In genomic region chr4:187711586-187711985, GRCh38 we compare ENCODE assay signal across 23 cellular contexts.
DNase-seq lines count a peak whose midpoint lies in the region; ATAC-seq, FAIRE-seq and TF ChIP-seq lines count a peak whose summit lies in the region.
"Had no signal": no experiment of that assay in that cellular context is flagged by ENCODE, and none has a peak within 500 bp of the region (broad histone marks: within the 10 kb centered on the region; RNA-seq: fewer than 3 reads in every experiment).

No MANE protein-coding gene starts in this region.

- no peak overlapping the region for H3K27ac ChIP-seq in HepG2 (ENCODE audit: extremely low read length, insufficient read depth, low read length)
- no peak overlapping the region for H3K27ac ChIP-seq in right lobe of liver
- H3K27ac ChIP-seq in H9 (ENCODE audit: insufficient read length, low read depth, low read length) = no peak overlapping the region
- H3K27ac ChIP-seq: A549; BLaER1 treated with 17β-estradiol and CSF1 and Interleukin-3, amounts not matched to agents 10 nM and 100 nM had no signal

- no peaks in the 10 kb centered on the region for H3K4me1 Mint-ChIP-seq in H9
- H3K4me1 Mint-ChIP-seq: CD4-positive, alpha-beta memory T cell had no signal

- H3K4me1 ChIP-seq in HepG2 (ENCODE audit: insufficient read depth, low read length) (no peaks in the 10 kb centered on the region), right lobe of liver (no peaks in the 10 kb centered on the region), H9 (ENCODE audit: insufficient read depth, low read length) (no peaks in the 10 kb centered on the region)
- H3K4me1 ChIP-seq: A549, BE2C had no signal

- no peak overlapping the region for H2BK12ac ChIP-seq in H9 (ENCODE audit: insufficient read length, low read depth, low read length)

- H2AFZ ChIP-seq in HepG2 (ENCODE audit: low read length) (no peak overlapping the region), H9 (ENCODE audit: low read length) (no peak overlapping the region)

- H4K5ac ChIP-seq in H9 (ENCODE audit: insufficient read length, low read depth, low read length) = no peak overlapping the region

- H3K9ac ChIP-seq in HepG2 (ENCODE audit: insufficient read depth, low read depth, low read length) (no peak overlapping the region), H9 (ENCODE audit: extremely low read depth, insufficient read length, low read length) (no peak overlapping the region)
- H3K9ac ChIP-seq: BLaER1 treated with 17β-estradiol and CSF1 and Interleukin-3, amounts not matched to agents 10 nM and 100 nM had no signal

- no peak overlapping the region for H4K8ac ChIP-seq in H9 (replicated peaks; ENCODE audit: insufficient read length, low read depth, low read length)

- no peak overlapping the region for H2BK15ac ChIP-seq in H9 (ENCODE audit: low read depth, low read length)

- H3K18ac ChIP-seq in H9 (ENCODE audit: insufficient read length, low read depth, low read length) = no peak overlapping the region

- no peaks in the 10 kb centered on the region for H3K27me3 Mint-ChIP-seq in H9 (ENCODE audit: low read depth)
- H3K27me3 Mint-ChIP-seq: CD4-positive, alpha-beta memory T cell had no signal

- no peaks in the 10 kb centered on the region for H3K79me2 ChIP-seq in HepG2 (ENCODE audit: insufficient read depth, low read length)
- H3K79me2 ChIP-seq in H9 (ENCODE audit: insufficient read depth, low read length) = no peaks in the 10 kb centered on the region

- H3K56ac ChIP-seq in H9 (ENCODE audit: insufficient read length, low read depth, low read length) = no peak overlapping the region

- H3K9me3 ChIP-seq in HepG2 (ENCODE audit: low read length) (peaks cover 11% of the 10 kb centered on the region; the same call in 1 of the 2 replicates), right lobe of liver (peaks cover 0 to 3% (median 0%) of the 10 kb centered on the region in 4 donors), H9 (ENCODE audit: control insufficient read depth, low read depth, low read length) (no peaks in the 10 kb centered on the region)
- H3K9me3 ChIP-seq: BE2C had no signal

- no peak overlapping the region for H3T11ph ChIP-seq in H9 (ENCODE audit: low read length)

- TF ChIP-seq EP300 in HepG2 (IDR thresholded peaks at IDR 0.05; ENCODE audit: low read depth in 2 of 2, low read length in 2 of 2) = no peak
- TF ChIP-seq EP300 in HepG2 (CRISPR knock-in tag; IDR thresholded peaks at IDR 0.05; ENCODE audit: borderline replicate concordance) = no peak

- no peak for TF ChIP-seq RAD21 in HepG2 (CRISPR knock-in tag; IDR thresholded peaks at IDR 0.05)

- H3K9me3 Mint-ChIP-seq in H9 = peaks cover 5 to 6% of the 10 kb centered on the region in 2 experiments; a peak in 4 of 5 replicates

- H2AK5ac ChIP-seq in H9 (ENCODE audit: insufficient read length, low read length) = no peak overlapping the region

- H3K4me3 ChIP-seq in HepG2 (replicated peaks in 1 of 3; ENCODE audit: insufficient read depth in 1 of 3, low read depth in 2 of 3, low read length in 3 of 3) = no peak overlapping the region
- H3K4me3 ChIP-seq in right lobe of liver = no peak overlapping the region
- no peak overlapping the region for H3K4me3 ChIP-seq in NB4 (ENCODE audit: low read depth, low read length)
- no peak overlapping the region for H3K4me3 ChIP-seq in bronchial epithelial cell (ENCODE audit: low read depth, low read length)
- H3K4me3 ChIP-seq: A549; BLaER1 treated with 17β-estradiol and CSF1 and Interleukin-3, amounts not matched to agents 10 nM and 100 nM had no signal

- H3K23me2 ChIP-seq in H9 (ENCODE audit: insufficient read length, low read depth, low read length, poor library complexity, severe bottlenecking) = no peaks in the 10 kb centered on the region

- H3K27ac Mint-ChIP-seq in H9 = no peak overlapping the region
- H3K27ac Mint-ChIP-seq: CD4-positive, alpha-beta memory T cell had no signal

- BruUV-seq in HepG2 (replicated peaks; lab: Mats Ljungman, UMichigan) = no TSS peak

- H3K4me2 ChIP-seq in HepG2 (ENCODE audit: low read depth, low read length) = no peak overlapping the region
- H3K4me2 ChIP-seq in H9 (ENCODE audit: insufficient read depth, insufficient read length, low read length) = no peak overlapping the region
- H3K4me2 ChIP-seq: A549; BLaER1 treated with 17β-estradiol and CSF1 and Interleukin-3, amounts not matched to agents 10 nM and 100 nM had no signal

- no peaks in the 10 kb centered on the region for H3K79me1 ChIP-seq in H9 (ENCODE audit: insufficient read depth, low read depth, low read length, poor library complexity, severe bottlenecking)

- H3K27me3 ChIP-seq in HepG2 (ENCODE audit: control insufficient read depth in 1 of 2, insufficient read depth in 2 of 2, low read length in 2 of 2) (no peaks in the 10 kb centered on the region; a peak in 1 of 5 replicates), right lobe of liver (no peaks in the 10 kb centered on the region), bronchial epithelial cell (ENCODE audit: control insufficient read depth, insufficient read depth, low read length) (no peaks in the 10 kb centered on the region), H9 (ENCODE audit: insufficient read depth, low read length) (no peaks in the 10 kb centered on the region)
- H3K27me3 ChIP-seq: BE2C; BLaER1 treated with 17β-estradiol and CSF1 and Interleukin-3, amounts not matched to agents 10 nM and 100 nM had no signal

- no peak overlapping the region for H3K4me3 Mint-ChIP-seq in H9
- H3K4me3 Mint-ChIP-seq: CD4-positive, alpha-beta memory T cell had no signal

- TF ChIP-seq POLR2A in HepG2 (IDR thresholded peaks at IDR 0.05; ENCODE audit: insufficient read depth in 1 of 2, low read depth in 2 of 2, low read length in 2 of 2) = no peak
- TF ChIP-seq POLR2A in right lobe of liver (IDR thresholded peaks at IDR 0.05) = no peak
- TF ChIP-seq POLR2A in NB4 (IDR thresholded peaks at IDR 0.05; ENCODE audit: extremely low read depth, insufficient read length) = no peak

- 22% methylated on average over 3 of the region's 3 CpGs for WGBS in HepG2 (ENCODE audit: low lambda C conversion rate)
- 59% methylated on average over 3 of the region's 3 CpGs for WGBS in right lobe of liver (ENCODE audit: insufficient coverage, low coverage, low lambda C conversion rate, missing lambda C conversion rate)
- no CpG with 5 or more reads among the region's 3 CpGs for WGBS in H9 (ENCODE audit: extremely low coverage, insufficient read length, low lambda C conversion rate)

- intact Hi-C loops in HepG2 (cut with micrococcal nuclease; ENCODE audit: unreplicated experiment) = no loop called here
- intact Hi-C loops in right lobe of liver (cut with DNase I) = no loop called here

- H3K4ac ChIP-seq in H9 (ENCODE audit: low read depth, low read length) = no peak overlapping the region

- DNase-seq in HepG2 (ENCODE audit: low spot score) = no peak
- no peak for DNase-seq in right lobe of liver
- DNase-seq in NB4 (ENCODE audit: low read depth) = peak; percentile 1
- DNase-seq in bronchial epithelial cell (ENCODE audit: low read depth) = no peak
- no peak for DNase-seq in H9
- no peak for DNase-seq in NK-92 treated with Interleukin-12 subunit alpha and Interleukin-12 subunit beta, amount 100 ng/mL, for 24 hours (lab: John Stamatoyannopoulos, UW)
- no peak for DNase-seq in stimulated activated naive CD8-positive, alpha-beta T cell treated with anti-CD3 and anti-CD28 coated beads, Interleukin-15, Interleukin-2, amounts not matched to agents 100 U/mL and 50 U/mL, for 24 hours
- DNase-seq: 8988T; ACHN; AML-193; BE2C; Calu3; CD4-positive, alpha-beta memory T cell; COR-L47; DMS53; DMS79 treated with DMSO at 0.1 percent for 48 hours; GOT3; H7 had no signal

- H3K23ac ChIP-seq in H9 (ENCODE audit: insufficient read length, low read depth, low read length) = no peak overlapping the region

- H2BK5ac ChIP-seq in H9 (ENCODE audit: insufficient read length, low read length) = no peak overlapping the region

- H2BK20ac ChIP-seq in H9 (ENCODE audit: low read depth, low read length, poor library complexity, severe bottlenecking) = no peak overlapping the region

- no peak overlapping the region for H4K91ac ChIP-seq in H9 (ENCODE audit: insufficient read length, low read depth, low read length)

- ATAC-seq in HepG2 (no peak), right lobe of liver (no peak)
- no peak for ATAC-seq in stimulated activated naive CD8-positive, alpha-beta T cell treated with anti-CD3 and anti-CD28 coated beads, Interleukin-15, Interleukin-2, amounts not matched to agents 100 U/mL and 50 U/mL, for 24 hours
- ATAC-seq: A549, HCT116 had no signal

- H3K36me3 Mint-ChIP-seq in H9 (ENCODE audit: insufficient read depth in 1 of 3, low read depth in 3 of 3) = peaks cover 3 to 5% (median 5%) of the 10 kb centered on the region in 3 experiments; a peak in 5 of 7 replicates
- H3K36me3 Mint-ChIP-seq: CD4-positive, alpha-beta memory T cell had no signal

- no peak for FAIRE-seq in HepG2 (lab: Jason Lieb, UNC)
- peak; percentile 76 for FAIRE-seq in bronchial epithelial cell (lab: Jason Lieb, UNC)
- FAIRE-seq: A549, G401.6, GM12892 had no signal

- no peak overlapping the region for H3K14ac ChIP-seq in H9 (ENCODE audit: insufficient read depth, low read length)

- POLR2A ChIA-PET in HepG2 (lab: Yijun Ruan, JAX) = no interaction called here

- no peaks in the 10 kb centered on the region for H3K36me3 ChIP-seq in HepG2 (replicated peaks in 1 of 2; ENCODE audit: control insufficient read depth in 1 of 2, insufficient read depth in 2 of 2, low read length in 2 of 2)
- H3K36me3 ChIP-seq in right lobe of liver = no peaks in the 10 kb centered on the region
- H3K36me3 ChIP-seq in bronchial epithelial cell (ENCODE audit: control insufficient read depth, insufficient read depth, low read length) = no peaks in the 10 kb centered on the region
- H3K36me3 ChIP-seq: BE2C; BLaER1 treated with 17β-estradiol and CSF1 and Interleukin-3, amounts not matched to agents 10 nM and 100 nM had no signal

- H2BK120ac ChIP-seq in H9 (ENCODE audit: low read depth, low read length, poor library complexity, severe bottlenecking) = no peak overlapping the region

- H4K20me1 ChIP-seq in HepG2 (ENCODE audit: insufficient read depth, low read length) = no peaks in the 10 kb centered on the region
- no peaks in the 10 kb centered on the region for H4K20me1 ChIP-seq in H9 (ENCODE audit: control insufficient read depth, insufficient read depth, insufficient read length)
- H4K20me1 ChIP-seq: BLaER1 treated with 17β-estradiol and CSF1 and Interleukin-3, amounts not matched to agents 10 nM and 100 nM had no signal

- in situ Hi-C loops in HepG2 (cut with HindIII; ENCODE audit: extremely low pct_ligation_motif_present, low pct_unique_long_range_greater_than_20kb) = no loop called here

- TF ChIP-seq CTCF in HepG2 (CRISPR knock-in tag; IDR thresholded peaks at IDR 0.05) (no peak), right lobe of liver (IDR thresholded peaks at IDR 0.05) (no peak), NB4 (IDR thresholded peaks at IDR 0.05; ENCODE audit: low read depth, low read length) (no peak), bronchial epithelial cell (IDR thresholded peaks at IDR 0.05; ENCODE audit: insufficient read depth, low read length, severe bottlenecking) (no peak), H9 (conservative IDR thresholded peaks at IDR 0.05) (no peak)

- CTCF ChIA-PET in HepG2 (lab: Yijun Ruan, JAX; ENCODE audit: low intra/inter-chr PET ratio, low total read pairs) = no interaction called here

TF ChIP-seq in HepG2, 621 proteins besides CTCF, POLR2A, EP300 and RAD21 (continues in another document):
- no peak for TF ChIP-seq TSC22D2 (CRISPR knock-in tag; IDR thresholded peaks at IDR 0.05; ENCODE audit: borderline replicate concordance)
- peak; percentile 68; the same call in 1 of the 2 replicates for TF ChIP-seq CEBPB (IDR thresholded peaks at IDR 0.05; ENCODE audit: borderline replicate concordance, low read depth, low read length)
